ENCODE assay signal across 9 cellular contexts in the genomic region with DNA sequence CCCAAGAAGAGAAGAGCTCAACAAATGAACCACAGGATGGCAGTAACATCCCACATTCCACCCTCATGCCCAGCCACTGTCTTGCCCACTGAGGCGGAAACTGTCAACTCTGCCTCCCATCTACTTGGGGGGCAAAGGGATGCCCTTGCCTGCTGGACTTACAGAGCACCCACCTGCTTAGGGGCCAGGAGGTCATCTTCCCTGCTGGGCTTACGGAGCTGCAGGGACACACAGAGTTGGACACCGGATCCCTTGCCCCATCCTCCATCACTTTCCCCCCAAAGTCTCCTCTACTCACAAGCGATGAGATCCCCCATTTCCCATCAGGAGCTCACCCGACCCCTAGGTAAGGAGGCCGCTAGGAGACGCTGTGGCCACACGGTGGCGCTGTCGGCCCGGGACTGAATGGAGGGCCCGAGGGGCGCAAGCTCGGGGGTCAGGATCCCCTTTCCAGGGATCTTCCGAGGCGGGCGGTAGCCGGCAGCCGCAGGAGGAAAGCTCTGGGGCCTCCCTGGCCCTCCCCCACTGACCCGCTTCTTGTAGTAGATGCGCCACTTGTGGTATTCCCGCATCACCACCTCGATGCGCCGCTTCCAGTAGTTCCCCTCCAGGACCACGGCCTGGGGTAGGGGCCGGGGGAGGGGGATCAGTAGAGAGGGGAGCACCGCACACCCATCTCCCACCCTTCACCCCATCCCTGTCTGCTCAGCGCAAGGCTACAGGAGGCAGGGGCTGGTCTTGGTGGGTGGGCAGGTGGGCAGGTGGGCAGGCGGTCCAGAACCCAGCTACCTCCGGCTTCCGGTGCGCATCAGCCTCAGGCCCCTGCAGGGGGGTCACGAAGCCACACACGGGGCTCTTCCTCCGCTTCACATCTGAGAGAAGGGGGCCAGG. TPM values are rescaled to one million over a fixed set of nuclear protein-coding genes. Genes with fewer than 3 reads are reported as not detected.
DNase-seq lines count a peak whose midpoint lies in the region; ATAC-seq, FAIRE-seq and TF ChIP-seq lines count a peak whose summit lies in the region.
"Had no signal": no experiment of that assay in that cellular context is flagged by ENCODE, and none has a peak within 500 bp of the region (broad histone marks: within the 10 kb centered on the region; RNA-seq: fewer than 3 reads in every experiment).

No MANE protein-coding gene starts in this region.

- no peak for TF ChIP-seq EP300 in gastroesophageal sphincter (IDR thresholded peaks at IDR 0.05)

- no peak overlapping the region for H3K27ac ChIP-seq in GM23248
- no peak overlapping the region for H3K27ac ChIP-seq in gastroesophageal sphincter
- no peak overlapping the region for H3K27ac ChIP-seq in parathyroid adenoma

- H3K9me3 ChIP-seq in GM23248 (ENCODE audit: low read depth) (no peaks in the 10 kb centered on the region), gastroesophageal sphincter (no peaks in the 10 kb centered on the region), parathyroid adenoma (ENCODE audit: control insufficient read depth, low read length) (no peaks in the 10 kb centered on the region)

- no peaks in the 10 kb centered on the region for H3K4me1 Mint-ChIP-seq in activated T-helper 1 cell treated with anti-CD3 and anti-CD28 coated beads, Interleukin-12 subunit alpha, Interleukin-12 subunit beta, Interleukin-2, Interleukin-4 antibody, amounts not matched to agents 30 ng/mL and 10 ng/mL and 1 ng/mL, durations not matched to agents 14 hours and 24 hours and 36 hours (ENCODE audit: low read depth)

- H3K4me3 ChIP-seq in GM23248 (no peak overlapping the region), gastroesophageal sphincter (no peak overlapping the region), parathyroid adenoma (ENCODE audit: low read depth, low read length) (no peak overlapping the region)

- H3K36me3 ChIP-seq in GM23248 (ENCODE audit: low read depth) (no peaks in the 10 kb centered on the region), gastroesophageal sphincter (no peaks in the 10 kb centered on the region), parathyroid adenoma (ENCODE audit: control insufficient read depth, insufficient read depth, low read length) (no peaks in the 10 kb centered on the region)

- H3K27me3 ChIP-seq in GM23248 (replicated peaks; ENCODE audit: insufficient read depth) = no peaks in the 10 kb centered on the region
- peaks cover 56% of the 10 kb centered on the region for H3K27me3 ChIP-seq in gastroesophageal sphincter
- H3K27me3 ChIP-seq in parathyroid adenoma (ENCODE audit: control insufficient read depth, insufficient read depth, low read length) = no peaks in the 10 kb centered on the region

- H3K4me1 ChIP-seq in GM23248 (ENCODE audit: insufficient read depth) = no peaks in the 10 kb centered on the region
- peaks cover 0 to 10% (median 3%) of the 10 kb centered on the region in 3 donors for H3K4me1 ChIP-seq in gastroesophageal sphincter
- H3K4me1 ChIP-seq in parathyroid adenoma = no peaks in the 10 kb centered on the region

- ATAC-seq in gastroesophageal sphincter (peak; percentile 65), HG02884 (IDR thresholded peaks at IDR 0.05; ENCODE audit: unreplicated experiment) (no peak)

- in situ Hi-C loops in GM23248 (cut with MboI) = loop anchor here (10.0 to 25.0 kb wide), 2 partner anchors 118 to 255 kb away; a partner anchor contains a TSS

- no peaks in the 10 kb centered on the region for H3K36me3 Mint-ChIP-seq in activated T-helper 1 cell treated with anti-CD3 and anti-CD28 coated beads, Interleukin-12 subunit alpha, Interleukin-12 subunit beta, Interleukin-2, Interleukin-4 antibody, amounts not matched to agents 30 ng/mL and 10 ng/mL and 1 ng/mL, durations not matched to agents 14 hours and 24 hours and 36 hours (ENCODE audit: low read depth)

- no peaks in the 10 kb centered on the region for H3K9me2 ChIP-seq in GM23248 (ENCODE audit: insufficient read depth)

- no peak overlapping the region for H3K9ac ChIP-seq in GM23248
- H3K9ac ChIP-seq in parathyroid adenoma = no peak overlapping the region

- peaks cover 17% of the 10 kb centered on the region for H3K27me3 Mint-ChIP-seq in activated T-helper 1 cell treated with anti-CD3 and anti-CD28 coated beads, Interleukin-12 subunit alpha, Interleukin-12 subunit beta, Interleukin-2, Interleukin-4 antibody, amounts not matched to agents 30 ng/mL and 10 ng/mL and 1 ng/mL, durations not matched to agents 14 hours and 24 hours and 36 hours (ENCODE audit: insufficient read depth)

- H3K79me2 ChIP-seq in GM23248 (ENCODE audit: insufficient read depth) = no peaks in the 10 kb centered on the region
- no peaks in the 10 kb centered on the region for H3K79me2 ChIP-seq in parathyroid adenoma

- H2AFZ ChIP-seq in GM23248 (no peak overlapping the region), parathyroid adenoma (no peak overlapping the region)

- no peaks in the 10 kb centered on the region for H4K20me1 ChIP-seq in GM23248 (ENCODE audit: insufficient read depth)

- no peak for FAIRE-seq in urothelium cell line (lab: Jason Lieb, UNC)

- H3K4me2 ChIP-seq in GM23248 (ENCODE audit: unreplicated experiment) (no peak overlapping the region), parathyroid adenoma (ENCODE audit: low read length) (no peak overlapping the region)

- intact Hi-C loops in activated T-helper 1 cell treated with anti-CD3 and anti-CD28 coated beads, Interleukin-12 subunit alpha, Interleukin-12 subunit beta, Interleukin-2, Interleukin-4 antibody, amounts not matched to agents 30 ng/mL and 10 ng/mL and 1 ng/mL, durations not matched to agents 14 hours and 24 hours and 36 hours (cut with micrococcal nuclease) = loop anchor here (1.0 to 10.0 kb wide), 4 partner anchors 60 to 248 kb away; a partner anchor contains a TSS

- H3K27ac Mint-ChIP-seq in activated T-helper 1 cell treated with anti-CD3 and anti-CD28 coated beads, Interleukin-12 subunit alpha, Interleukin-12 subunit beta, Interleukin-2, Interleukin-4 antibody, amounts not matched to agents 30 ng/mL and 10 ng/mL and 1 ng/mL, durations not matched to agents 14 hours and 24 hours and 36 hours = no peak overlapping the region
- H3K27ac Mint-ChIP-seq: stimulated activated naive CD8-positive, alpha-beta T cell treated with anti-CD3 and anti-CD28 coated beads, Interleukin-15, Interleukin-2, amounts not matched to agents 100 ng/mL and 50 ng/mL, for 24 hours had no signal

- TF ChIP-seq POLR2A in gastroesophageal sphincter (IDR thresholded peaks at IDR 0.05) = no peak

- no peaks in the 10 kb centered on the region for H3F3A ChIP-seq in GM23248 (ENCODE audit: insufficient read depth)

- TF ChIP-seq CTCF in AG09319 (IDR thresholded peaks at IDR 0.05; ENCODE audit: low read depth, low read length) (peak; percentile 93), gastroesophageal sphincter (IDR thresholded peaks at IDR 0.05) (peak in 3 of 4 experiments; percentile 87 to 97 (median 88)), parathyroid adenoma (IDR thresholded peaks at IDR 0.05) (peak; percentile 95)

- DNase-seq in AG09319 (ENCODE audit: extremely low read depth, low read depth) (no peak), GM23248 (peak; percentile 53), OCI-M1 (lab: John Stamatoyannopoulos, UW) (peak; percentile 81), urothelium cell line (ENCODE audit: low spot score) (peak; percentile 69)
- peak; percentile 42 for DNase-seq in activated T-helper 1 cell treated with anti-CD3 and anti-CD28 coated beads, Interleukin-12 subunit alpha, Interleukin-12 subunit beta, Interleukin-2, Interleukin-4 antibody, amounts not matched to agents 30 ng/mL and 10 ng/mL and 1 ng/mL, durations not matched to agents 14 hours and 24 hours and 36 hours (ENCODE audit: low spot score)

- WGBS in GM23248 (ENCODE audit: low coverage in 1 of 2, low lambda C conversion rate in 2 of 2, missing lambda C conversion rate in 2 of 2), 2 experiments = 7 to 12% methylated on average over 24 to 36 of the region's 36 CpGs
- 3 to 7% methylated on average over 6 to 11 of the region's 36 CpGs for WGBS in gastroesophageal sphincter (ENCODE audit: low coverage in 1 of 2), 2 donors

- no peak overlapping the region for H3K4me3 Mint-ChIP-seq in activated T-helper 1 cell treated with anti-CD3 and anti-CD28 coated beads, Interleukin-12 subunit alpha, Interleukin-12 subunit beta, Interleukin-2, Interleukin-4 antibody, amounts not matched to agents 30 ng/mL and 10 ng/mL and 1 ng/mL, durations not matched to agents 14 hours and 24 hours and 36 hours
- H3K4me3 Mint-ChIP-seq: stimulated activated naive CD8-positive, alpha-beta T cell treated with anti-CD3 and anti-CD28 coated beads, Interleukin-15, Interleukin-2, amounts not matched to agents 100 ng/mL and 50 ng/mL, for 24 hours had no signal

- H3K9me3 Mint-ChIP-seq in activated T-helper 1 cell treated with anti-CD3 and anti-CD28 coated beads, Interleukin-12 subunit alpha, Interleukin-12 subunit beta, Interleukin-2, Interleukin-4 antibody, amounts not matched to agents 30 ng/mL and 10 ng/mL and 1 ng/mL, durations not matched to agents 14 hours and 24 hours and 36 hours = no peaks in the 10 kb centered on the region
- H3K9me3 Mint-ChIP-seq: stimulated activated naive CD8-positive, alpha-beta T cell treated with anti-CD3 and anti-CD28 coated beads, Interleukin-15, Interleukin-2, amounts not matched to agents 100 ng/mL and 50 ng/mL, for 24 hours had no signal

RNA-seq across cellular contexts. Expression of a gene that starts 17.3 kb away (rescaled TPM):
- not detected in 2 replicates for total RNA-seq in GM23248 (2014; rRNA removed; shearing (Covaris generic))
- polyA plus RNA-seq in GM23248 (2016; fragmentation: Nextera tagmentation; extraction: Ambion mirVana) = not detected in 2 replicates
- not detected in 2 replicates for total RNA-seq in activated T-helper 1 cell treated with anti-CD3 and anti-CD28 coated beads, Interleukin-12 subunit alpha, Interleukin-12 subunit beta, Interleukin-2, Interleukin-4 antibody, amounts not matched to agents 30 ng/mL and 10 ng/mL and 1 ng/mL, durations not matched to agents 14 hours and 24 hours and 36 hours
- total RNA-seq in gastroesophageal sphincter = 10 to 100 TPM in 3 of 4 donors, 1 to 10 TPM in 1; 7.7 to 56.2 (median 17.5) TPM

RNA-seq across cellular contexts. Expression of a gene that starts 28.7 kb away (rescaled TPM):
- 72.1 and 101 TPM in 2 replicates for total RNA-seq in GM23248 (2014; rRNA removed; shearing (Covaris generic))
- polyA plus RNA-seq in GM23248 (2016; fragmentation: Nextera tagmentation; extraction: Ambion mirVana) = 69.7 and 78.0 TPM in 2 replicates
- total RNA-seq in activated T-helper 1 cell treated with anti-CD3 and anti-CD28 coated beads, Interleukin-12 subunit alpha, Interleukin-12 subunit beta, Interleukin-2, Interleukin-4 antibody, amounts not matched to agents 30 ng/mL and 10 ng/mL and 1 ng/mL, durations not matched to agents 14 hours and 24 hours and 36 hours = 46.5 and 48.2 TPM in 2 replicates
- 10 to 100 TPM; 19.1 to 32.5 (median 28.9) TPM for total RNA-seq in gastroesophageal sphincter

RNA-seq across cellular contexts. Expression of a gene that starts 49.6 kb away (rescaled TPM):
- total RNA-seq in GM23248 (2014; rRNA removed; shearing (Covaris generic)) = 23.3 and 24.8 TPM in 2 replicates
- 71.8 and 72.6 TPM in 2 replicates for polyA plus RNA-seq in GM23248 (2016; fragmentation: Nextera tagmentation; extraction: Ambion mirVana)
- 80.6 and 86.0 TPM in 2 replicates for total RNA-seq in activated T-helper 1 cell treated with anti-CD3 and anti-CD28 coated beads, Interleukin-12 subunit alpha, Interleukin-12 subunit beta, Interleukin-2, Interleukin-4 antibody, amounts not matched to agents 30 ng/mL and 10 ng/mL and 1 ng/mL, durations not matched to agents 14 hours and 24 hours and 36 hours
- total RNA-seq in gastroesophageal sphincter = 100 to 1,000 TPM; 104 to 144 (median 108) TPM
